In genomic region chr21:36077758-36078157, GRCh38 we compare ENCODE assay signal across 20 cellular contexts. TPM values are rescaled to one million over a fixed set of nuclear protein-coding genes. Genes with fewer than 3 reads are reported as not detected.
A peak's percentile ranks its signal among the peaks of the same experiment; 100 is the strongest.
DNase-seq lines count a peak whose midpoint lies in the region; ATAC-seq, FAIRE-seq and TF ChIP-seq lines count a peak whose summit lies in the region.
"Had no signal": no experiment of that assay in that cellular context is flagged by ENCODE, and none has a peak within 500 bp of the region (broad histone marks: within the 10 kb centered on the region; RNA-seq: fewer than 3 reads in every experiment).

No MANE protein-coding gene starts in this region.

- H2AFZ ChIP-seq in KMS-11 (ENCODE audit: low read depth) (no peak overlapping the region), K562 (ENCODE audit: low read depth, low read length) (peak overlapping the region; percentile 95)

- H3K36me3 ChIP-seq in KMS-11 (ENCODE audit: insufficient read depth) (no peaks in the 10 kb centered on the region), K562 (ENCODE audit: control insufficient read depth, insufficient read depth, low read length) (no peaks in the 10 kb centered on the region)

- peak overlapping the region; percentile 33 for H3K27ac Mint-ChIP-seq in activated CD4-positive, alpha-beta memory T cell treated with anti-CD3 and anti-CD28 coated beads, Interleukin-2, amount 10 ng/mL, durations not matched to agents 7 days and 5 days
- H3K27ac Mint-ChIP-seq in activated CD4-positive, alpha-beta memory T cell treated with anti-CD3 and anti-CD28 coated beads for 36 hours, result no peak overlapping the region
- H3K27ac Mint-ChIP-seq in stimulated activated memory B cell treated with anti-CD40 and anti-IgM and Interleukin-4, amounts not matched to agents 10 μg/mL and 1 μg/mL and 100 μg/mL, for 72 hours, result peak overlapping the region; percentile 18
- no peak overlapping the region for H3K27ac Mint-ChIP-seq in activated T-helper 17 cell treated with anti-CD3 and anti-CD28 coated beads, Interleukin-2, amount 50 U/mL, for 72 hours

- ATAC-seq in K562, result peak; percentile 61
- ATAC-seq in stimulated activated memory B cell treated with anti-CD40 and anti-IgM and Interleukin-4, amounts not matched to agents 10 μg/mL and 1 μg/mL and 100 μg/mL, for 72 hours, result no peak
- no peak for ATAC-seq in HG03521 (IDR thresholded peaks at IDR 0.05; ENCODE audit: unreplicated experiment)
- ATAC-seq in activated T-helper 17 cell treated with anti-CD3 and anti-CD28 coated beads, Interleukin-2, amount 50 U/mL, for 72 hours (replicated peaks), result no peak

- TF ChIP-seq CTCF in KMS-11 (conservative IDR thresholded peaks at IDR 0.05; ENCODE audit: low read depth, low read length), result no peak
- no peak for TF ChIP-seq CTCF in K562 (IDR thresholded peaks at IDR 0.05 in 2 of 3, conservative IDR thresholded peaks at IDR 0.05 in 1 of 3; ENCODE audit: insufficient read depth in 2 of 3, low read depth in 1 of 3, low read length in 3 of 3)

- H3K27me3 Mint-ChIP-seq in activated CD4-positive, alpha-beta memory T cell treated with anti-CD3 and anti-CD28 coated beads, Interleukin-2, amount 10 ng/mL, durations not matched to agents 7 days and 5 days, result no peaks in the 10 kb centered on the region
- no peaks in the 10 kb centered on the region for H3K27me3 Mint-ChIP-seq in activated CD4-positive, alpha-beta memory T cell treated with anti-CD3 and anti-CD28 coated beads for 36 hours
- no peaks in the 10 kb centered on the region for H3K27me3 Mint-ChIP-seq in stimulated activated memory B cell treated with anti-CD40 and anti-IgM and Interleukin-4, amounts not matched to agents 10 μg/mL and 1 μg/mL and 100 μg/mL, for 72 hours
- H3K27me3 Mint-ChIP-seq in activated T-helper 17 cell treated with anti-CD3 and anti-CD28 coated beads, Interleukin-2, amount 50 U/mL, for 72 hours, result no peaks in the 10 kb centered on the region

- DNase-seq in activated CD4-positive, alpha-beta memory T cell treated with anti-CD3 and anti-CD28 coated beads, Interleukin-2, amount 10 ng/mL, durations not matched to agents 7 days and 5 days, result no peak
- no peak for DNase-seq in activated CD4-positive, alpha-beta memory T cell treated with anti-CD3 and anti-CD28 coated beads for 36 hours
- DNase-seq in K562 (ENCODE audit: extremely low read depth in 1 of 4, low spot score in 3 of 4) (peak in 2 of 4 experiments; percentile 31 to 50), globus pallidus (ENCODE audit: low spot score) (no peak)
- DNase-seq: C1 segment of cervical spinal cord; COR-L47; GF-D8; H7; Karpas-422; NCI-H1105; NCI-H1694 treated with DMSO at 0.1 percent for 48 hours; NCI-H345; NCI-H526; NK-92 treated with Interleukin-12 subunit alpha and Interleukin-12 subunit beta, amount 100 ng/mL, for 24 hours had no signal

- no peak for TF ChIP-seq EP300 in K562 (IDR thresholded peaks at IDR 0.05; ENCODE audit: low read length)

- 12% methylated on average over 9 of the region's 9 CpGs for WGBS in K562 (ENCODE audit: insufficient coverage, low coverage, missing lambda C conversion rate)

- H3K4me1 Mint-ChIP-seq in activated CD4-positive, alpha-beta memory T cell treated with anti-CD3 and anti-CD28 coated beads, Interleukin-2, amount 10 ng/mL, durations not matched to agents 7 days and 5 days, result peaks cover 56% of the 10 kb centered on the region
- peaks cover 31% of the 10 kb centered on the region for H3K4me1 Mint-ChIP-seq in activated CD4-positive, alpha-beta memory T cell treated with anti-CD3 and anti-CD28 coated beads for 36 hours (ENCODE audit: low read depth)
- peaks cover 40% of the 10 kb centered on the region for H3K4me1 Mint-ChIP-seq in stimulated activated memory B cell treated with anti-CD40 and anti-IgM and Interleukin-4, amounts not matched to agents 10 μg/mL and 1 μg/mL and 100 μg/mL, for 72 hours
- peaks cover 20% of the 10 kb centered on the region for H3K4me1 Mint-ChIP-seq in activated T-helper 17 cell treated with anti-CD3 and anti-CD28 coated beads, Interleukin-2, amount 50 U/mL, for 72 hours

- H3K9ac ChIP-seq in KMS-11 (no peak overlapping the region), K562 (ENCODE audit: insufficient read depth in 1 of 2, low read depth in 2 of 2, low read length in 2 of 2) (no peak overlapping the region)

- H3K9me3 Mint-ChIP-seq in activated CD4-positive, alpha-beta memory T cell treated with anti-CD3 and anti-CD28 coated beads, Interleukin-2, amount 10 ng/mL, durations not matched to agents 7 days and 5 days, result peaks cover 2% of the 10 kb centered on the region
- no peaks in the 10 kb centered on the region for H3K9me3 Mint-ChIP-seq in activated CD4-positive, alpha-beta memory T cell treated with anti-CD3 and anti-CD28 coated beads for 36 hours
- no peaks in the 10 kb centered on the region for H3K9me3 Mint-ChIP-seq in stimulated activated memory B cell treated with anti-CD40 and anti-IgM and Interleukin-4, amounts not matched to agents 10 μg/mL and 1 μg/mL and 100 μg/mL, for 72 hours
- H3K9me3 Mint-ChIP-seq in activated T-helper 17 cell treated with anti-CD3 and anti-CD28 coated beads, Interleukin-2, amount 50 U/mL, for 72 hours, result no peaks in the 10 kb centered on the region

- H3K27ac ChIP-seq in KMS-11 (no peak overlapping the region), K562 (ENCODE audit: extremely low read depth, low read depth, low read length) (no peak overlapping the region)
- H3K27ac ChIP-seq: SJSA1 had no signal

- H3K9me3 ChIP-seq in K562 (replicated peaks; ENCODE audit: control insufficient read depth, insufficient read depth, low read depth, low read length), result peaks cover 3% of the 10 kb centered on the region
- H3K9me3 ChIP-seq: SJSA1 had no signal

- H3K27me3 ChIP-seq in KMS-11 (ENCODE audit: insufficient read depth, low read depth), result no peaks in the 10 kb centered on the region
- H3K27me3 ChIP-seq in K562 (ENCODE audit: control insufficient read depth in 2 of 2, insufficient read depth in 2 of 2, low read length in 2 of 2), result no peaks in the 10 kb centered on the region
- H3K27me3 ChIP-seq: SJSA1 had no signal

- H3K4me3 Mint-ChIP-seq in activated CD4-positive, alpha-beta memory T cell treated with anti-CD3 and anti-CD28 coated beads, Interleukin-2, amount 10 ng/mL, durations not matched to agents 7 days and 5 days, result peak overlapping the region; percentile 5
- no peak overlapping the region for H3K4me3 Mint-ChIP-seq in activated CD4-positive, alpha-beta memory T cell treated with anti-CD3 and anti-CD28 coated beads for 36 hours
- no peak overlapping the region for H3K4me3 Mint-ChIP-seq in stimulated activated memory B cell treated with anti-CD40 and anti-IgM and Interleukin-4, amounts not matched to agents 10 μg/mL and 1 μg/mL and 100 μg/mL, for 72 hours
- H3K4me3 Mint-ChIP-seq in activated T-helper 17 cell treated with anti-CD3 and anti-CD28 coated beads, Interleukin-2, amount 50 U/mL, for 72 hours, result no peak overlapping the region

- in situ Hi-C loops in K562 (cut with MboI), result no loop called here

- TF ChIP-seq RAD21 in K562 (CRISPR knock-in tag; conservative IDR thresholded peaks at IDR 0.05 in 1 of 2, IDR thresholded peaks at IDR 0.05 in 1 of 2), result no peak

- TF ChIP-seq POLR2A in K562 (conservative IDR thresholded peaks at IDR 0.05), result no peak

- no TSS peak for BruUV-seq in K562 (replicated peaks; lab: Mats Ljungman, UMichigan)

- peak; percentile 51 for FAIRE-seq in K562 (lab: Jason Lieb, UNC)
- FAIRE-seq: A204.1 had no signal

- no peak overlapping the region for H3K4me3 ChIP-seq in KMS-11 (IDR thresholded peaks at IDR 0.05; ENCODE audit: insufficient read depth, low read depth, low read length)
- no peak overlapping the region for H3K4me3 ChIP-seq in K562
- H3K4me3 ChIP-seq: SJSA1 had no signal

- H3K4me1 ChIP-seq in KMS-11 (ENCODE audit: low read depth, poor library complexity, severe bottlenecking) (peaks cover 20% of the 10 kb centered on the region), K562 (replicated peaks in 1 of 2; ENCODE audit: control insufficient read depth in 2 of 2, insufficient read depth in 2 of 2, low read length in 2 of 2) (peaks cover 7 to 43% of the 10 kb centered on the region in 2 experiments; a peak in 4 of 5 replicates)

- H3K4me2 ChIP-seq in KMS-11, result peak overlapping the region; percentile 15; the same call in 1 of the 2 replicates
- peak overlapping the region; percentile 19; the same call in 1 of the 2 replicates for H3K4me2 ChIP-seq in K562 (ENCODE audit: insufficient read depth, low read length)

- H3K9me1 ChIP-seq in K562 (ENCODE audit: control insufficient read depth, insufficient read depth, low read length), result no peaks in the 10 kb centered on the region

- H3K36me3 Mint-ChIP-seq in activated CD4-positive, alpha-beta memory T cell treated with anti-CD3 and anti-CD28 coated beads, Interleukin-2, amount 10 ng/mL, durations not matched to agents 7 days and 5 days (ENCODE audit: low read depth), result peaks cover 20% of the 10 kb centered on the region
- peaks cover 4% of the 10 kb centered on the region for H3K36me3 Mint-ChIP-seq in activated CD4-positive, alpha-beta memory T cell treated with anti-CD3 and anti-CD28 coated beads for 36 hours
- peaks cover 8% of the 10 kb centered on the region for H3K36me3 Mint-ChIP-seq in stimulated activated memory B cell treated with anti-CD40 and anti-IgM and Interleukin-4, amounts not matched to agents 10 μg/mL and 1 μg/mL and 100 μg/mL, for 72 hours
- no peaks in the 10 kb centered on the region for H3K36me3 Mint-ChIP-seq in activated T-helper 17 cell treated with anti-CD3 and anti-CD28 coated beads, Interleukin-2, amount 50 U/mL, for 72 hours (ENCODE audit: low read depth)

- H3K79me2 ChIP-seq in KMS-11 (ENCODE audit: insufficient read depth, low read depth) (no peaks in the 10 kb centered on the region), K562 (ENCODE audit: control insufficient read depth, insufficient read depth, low read length) (no peaks in the 10 kb centered on the region)

- POLR2A ChIA-PET in activated CD4-positive, alpha-beta memory T cell treated with anti-CD3 and anti-CD28 coated beads, Interleukin-2, amount 10 ng/mL, durations not matched to agents 7 days and 5 days (lab: Charles Lee), result interaction anchor here (1.3 to 3.7 kb wide), 4 partner anchors 8 to 35 kb away, joined by 4 to 27 read pairs (median 13); partner anchors contain the start of genes CBR1 and SETD4
- POLR2A ChIA-PET in activated CD4-positive, alpha-beta memory T cell treated with anti-CD3 and anti-CD28 coated beads for 36 hours (lab: Charles Lee), result interaction anchor here (0.7 kb wide), 1 partner anchor 26 kb away, joined by 4 read pairs; no protein-coding TSS in a partner anchor
- POLR2A ChIA-PET in K562 (lab: Yijun Ruan, JAX), result interaction anchor here (0.7 to 2.2 kb wide), 4 partner anchors 10 to 133 kb away, joined by 3 to 12 read pairs (median 3); partner anchors contain the start of gene SETD4

- CTCF ChIA-PET in activated CD4-positive, alpha-beta memory T cell treated with anti-CD3 and anti-CD28 coated beads, Interleukin-2, amount 10 ng/mL, durations not matched to agents 7 days and 5 days (lab: Charles Lee), result interaction anchor here (1.5 to 2.4 kb wide), 2 partner anchors 8 to 35 kb away, joined by 7 to 13 read pairs; partner anchors contain the start of gene CBR1
- CTCF ChIA-PET in activated CD4-positive, alpha-beta memory T cell treated with anti-CD3 and anti-CD28 coated beads for 36 hours (lab: Charles Lee), result interaction anchor here (1.7 to 1.9 kb wide), 2 partner anchors 18 to 35 kb away, joined by 8 to 11 read pairs; partner anchors contain the start of gene SETD4
- CTCF ChIA-PET in K562 (lab: Yijun Ruan, JAX; ENCODE audit: low intra/inter-chr PET ratio), result no interaction called here

- intact Hi-C loops in activated CD4-positive, alpha-beta memory T cell treated with anti-CD3 and anti-CD28 coated beads for 36 hours (cut with micrococcal nuclease), result no loop called here
- intact Hi-C loops in K562 (cut with micrococcal nuclease), result no loop called here

- H4K20me1 ChIP-seq in KMS-11 (ENCODE audit: insufficient read depth) (no peaks in the 10 kb centered on the region), K562 (replicated peaks; ENCODE audit: control insufficient read depth, insufficient read depth, low read length) (no peaks in the 10 kb centered on the region)

RNA-seq across cellular contexts. Expression of gene CBR1, which starts 7.9 kb away (rescaled TPM):
- total RNA-seq in activated CD4-positive, alpha-beta memory T cell treated with anti-CD3 and anti-CD28 coated beads, Interleukin-2, amount 10 ng/mL, durations not matched to agents 7 days and 5 days, result 10 to 100 TPM; 42.0 to 44.1 TPM
- total RNA-seq in activated CD4-positive, alpha-beta memory T cell treated with anti-CD3 and anti-CD28 coated beads for 36 hours, result 10 to 100 TPM; 45.6 to 47.2 TPM
- 5.1 and 7.5 TPM in 2 replicates for total RNA-seq in K562 (2011; cell fraction: chromatin; rRNA removed; ENCODE audit: low replicate concordance)
- 8.3 and 10.5 TPM in 2 replicates for total RNA-seq in K562 (2011; cell fraction: nucleolus; rRNA removed)
- total RNA-seq in K562 (2011; cell fraction: nucleoplasm; rRNA removed), result 8.5 and 9.1 TPM in 2 replicates
- total RNA-seq in K562 (2014; rRNA removed) (33.8 and 37.3 TPM in 2 replicates), K562 (2014; rRNA removed; fragmentation: Illumina TruSeq; extraction: Trizol) (9.5 and 12.6 TPM in 2 replicates), K562 (2015; rRNA removed; fragmentation: Illumina TruSeq; extraction: Trizol) (15.4 and 15.6 TPM in 2 replicates), K562 (2021) (15.1 and 17.6 TPM in 2 replicates)
- polyA plus RNA-seq in K562 (2011; rRNA removed) (14.8 and 21.8 TPM in 2 replicates), K562 (2014; fragmentation: Illumina TruSeq; extraction: Trizol) (9.3 and 10.0 TPM in 2 replicates), K562 (2014; fragmentation: Nextera tagmentation; extraction: Ambion mirVana) (1 to 10 TPM; 2.5 to 5.5 TPM), K562 (2014; rRNA removed) (21.5 and 29.6 TPM in 2 replicates)
- polyA plus RNA-seq in K562 (2011; cell fraction: cytosol; rRNA removed), result 21.5 and 101 TPM in 2 replicates
- polyA plus RNA-seq in K562 (2011; cell fraction: nucleus; rRNA removed), result 16.1 and 19.9 TPM in 2 replicates
- polyA plus RNA-seq in K562 (2012), result 12.9 and 16.1 TPM in 2 replicates
- polyA minus RNA-seq in K562 (2011; rRNA and poly(A)+ RNA removed), result 6.4 and 9.5 TPM in 2 replicates
- polyA minus RNA-seq in K562 (2011; cell fraction: cytosol; rRNA and poly(A)+ RNA removed), result 6.2 and 7.5 TPM in 2 replicates
- 6.5 and 8.0 TPM in 2 replicates for polyA minus RNA-seq in K562 (2011; cell fraction: nucleus; rRNA and poly(A)+ RNA removed)
- 10 to 100 TPM; 21.8 to 63.9 TPM for total RNA-seq in activated T-helper 17 cell treated with anti-CD3 and anti-CD28 coated beads, Interleukin-2, amount 50 U/mL, for 72 hours

RNA-seq across cellular contexts. Expression of gene SETD4, which starts 17.4 kb away (rescaled TPM):
- total RNA-seq in activated CD4-positive, alpha-beta memory T cell treated with anti-CD3 and anti-CD28 coated beads, Interleukin-2, amount 10 ng/mL, durations not matched to agents 7 days and 5 days, result 10 to 100 TPM; 15.5 to 17.4 TPM
- total RNA-seq in activated CD4-positive, alpha-beta memory T cell treated with anti-CD3 and anti-CD28 coated beads for 36 hours, result 10 to 100 TPM; 13.5 to 18.9 TPM
- total RNA-seq in K562 (2011; cell fraction: chromatin; rRNA removed; ENCODE audit: low replicate concordance), result 72.3 and 98.7 TPM in 2 replicates
- total RNA-seq in K562 (2011; cell fraction: nucleolus; rRNA removed), result 43.0 and 50.5 TPM in 2 replicates
- 68.0 and 93.6 TPM in 2 replicates for total RNA-seq in K562 (2011; cell fraction: nucleoplasm; rRNA removed)
- total RNA-seq in K562 (2014; rRNA removed) (16.0 and 16.1 TPM in 2 replicates), K562 (2014; rRNA removed; fragmentation: Illumina TruSeq; extraction: Trizol) (25.7 and 27.1 TPM in 2 replicates), K562 (2015; rRNA removed; fragmentation: Illumina TruSeq; extraction: Trizol) (23.6 and 23.9 TPM in 2 replicates), K562 (2021) (23.5 and 27.0 TPM in 2 replicates)
- polyA plus RNA-seq in K562 (2011; rRNA removed) (20.1 and 24.5 TPM in 2 replicates), K562 (2014; fragmentation: Illumina TruSeq; extraction: Trizol) (26.2 and 27.4 TPM in 2 replicates), K562 (2014; fragmentation: Nextera tagmentation; extraction: Ambion mirVana) (10 to 100 TPM; 49.2 to 51.3 TPM), K562 (2014; rRNA removed) (31.7 and 32.5 TPM in 2 replicates)
- polyA plus RNA-seq in K562 (2011; cell fraction: cytosol; rRNA removed), result 11.7 and 14.6 TPM in 2 replicates
- polyA plus RNA-seq in K562 (2011; cell fraction: nucleus; rRNA removed), result 43.3 and 46.0 TPM in 2 replicates
- 12.9 and 14.2 TPM in 2 replicates for polyA plus RNA-seq in K562 (2012)
- polyA minus RNA-seq in K562 (2011; rRNA and poly(A)+ RNA removed), result 22.6 and 27.8 TPM in 2 replicates
- 10.6 and 18.2 TPM in 2 replicates for polyA minus RNA-seq in K562 (2011; cell fraction: cytosol; rRNA and poly(A)+ RNA removed)
- polyA minus RNA-seq in K562 (2011; cell fraction: nucleus; rRNA and poly(A)+ RNA removed), result 23.3 and 29.3 TPM in 2 replicates
- 10 to 100 TPM; 12.0 to 21.5 TPM for total RNA-seq in activated T-helper 17 cell treated with anti-CD3 and anti-CD28 coated beads, Interleukin-2, amount 50 U/mL, for 72 hours

RNA-seq across cellular contexts. Expression of gene CBR3, which starts 57.1 kb away (rescaled TPM):
- 10 to 100 TPM; 27.3 to 29.0 TPM for total RNA-seq in activated CD4-positive, alpha-beta memory T cell treated with anti-CD3 and anti-CD28 coated beads, Interleukin-2, amount 10 ng/mL, durations not matched to agents 7 days and 5 days
- 10 to 100 TPM; 25.8 to 27.6 TPM for total RNA-seq in activated CD4-positive, alpha-beta memory T cell treated with anti-CD3 and anti-CD28 coated beads for 36 hours
- total RNA-seq in K562 (2011; cell fraction: chromatin; rRNA removed; ENCODE audit: low replicate concordance), result not detected in 2 replicates
- total RNA-seq in K562 (2011; cell fraction: nucleolus; rRNA removed), result not detected in 2 replicates
- total RNA-seq in K562 (2011; cell fraction: nucleoplasm; rRNA removed), result not detected in 2 replicates
- not detected in 2 replicates for total RNA-seq in K562 (2014; rRNA removed)
- total RNA-seq in K562 (2014; rRNA removed; fragmentation: Illumina TruSeq; extraction: Trizol), result not detected in 2 replicates
- total RNA-seq in K562 (2015; rRNA removed; fragmentation: Illumina TruSeq; extraction: Trizol), result not detected in 2 replicates
- total RNA-seq in K562 (2021), result 0.16 TPM in 1 of 2 replicates, not detected in the other
- polyA plus RNA-seq in K562 (2011; rRNA removed), result not detected in 2 replicates
- not detected in 2 replicates for polyA plus RNA-seq in K562 (2011; cell fraction: cytosol; rRNA removed)
- not detected in 2 replicates for polyA plus RNA-seq in K562 (2011; cell fraction: nucleus; rRNA removed)
- not detected in 2 replicates for polyA plus RNA-seq in K562 (2012)
- polyA plus RNA-seq in K562 (2014; fragmentation: Illumina TruSeq; extraction: Trizol), result not detected in 2 replicates
- polyA plus RNA-seq in K562 (2014; fragmentation: Nextera tagmentation; extraction: Ambion mirVana), result not detected
- polyA plus RNA-seq in K562 (2014; rRNA removed), result not detected in 2 replicates
- polyA minus RNA-seq in K562 (2011; rRNA and poly(A)+ RNA removed), result not detected in 2 replicates
- polyA minus RNA-seq in K562 (2011; cell fraction: cytosol; rRNA and poly(A)+ RNA removed), result not detected in 2 replicates
- not detected in 2 replicates for polyA minus RNA-seq in K562 (2011; cell fraction: nucleus; rRNA and poly(A)+ RNA removed)
- 10 to 100 TPM; 19.7 to 23.2 TPM for total RNA-seq in activated T-helper 17 cell treated with anti-CD3 and anti-CD28 coated beads, Interleukin-2, amount 50 U/mL, for 72 hours

Comparison
In these comparisons a context has a peak if more than half of its experiments do, and no peak if none do; other contexts are left out.
1. H3K27ac Mint-ChIP-seq: peak in activated CD4-positive, alpha-beta memory T cell treated with anti-CD3 and anti-CD28 coated beads, Interleukin-2, amount 10 ng/mL, durations not matched to agents 7 days and 5 days (single experiment) and stimulated activated memory B cell treated with anti-CD40 and anti-IgM and Interleukin-4, amounts not matched to agents 10 μg/mL and 1 μg/mL and 100 μg/mL, for 72 hours (single experiment); none in activated CD4-positive, alpha-beta memory T cell treated with anti-CD3 and anti-CD28 coated beads for 36 hours (single experiment) and activated T-helper 17 cell treated with anti-CD3 and anti-CD28 coated beads, Interleukin-2, amount 50 U/mL, for 72 hours (single experiment).
2. RNA of gene CBR3, which starts 57.1 kb away (total RNA-seq): 27.3 to 29.0 TPM in activated CD4-positive, alpha-beta memory T cell treated with anti-CD3 and anti-CD28 coated beads, Interleukin-2, amount 10 ng/mL, durations not matched to agents 7 days and 5 days, 25.8 to 27.6 TPM in activated CD4-positive, alpha-beta memory T cell treated with anti-CD3 and anti-CD28 coated beads for 36 hours and 19.7 to 23.2 TPM in activated T-helper 17 cell treated with anti-CD3 and anti-CD28 coated beads, Interleukin-2, amount 50 U/mL, for 72 hours; 0.16 TPM in K562; every median in the first group is over 10 times any median in the second.